ENCODE assay signal across 29 cellular contexts in genomic region chr20:62048821-62049291, GRCh38.
"Had no signal": no experiment of that assay in that cellular context is flagged by ENCODE, and none has a peak within 500 bp of the region (broad histone marks: within the 10 kb centered on the region; RNA-seq: fewer than 3 reads in every experiment).

No MANE protein-coding gene starts in this region.

- H3K27ac ChIP-seq: breast epithelium, colonic mucosa, dorsolateral prefrontal cortex, prostate gland, skin epidermis, suprapubic skin, tibial artery had no signal

- H3K4me1 ChIP-seq: breast epithelium, colonic mucosa, prostate gland, suprapubic skin had no signal

- H3K4me3 Mint-ChIP-seq: activated CD4-positive, alpha-beta memory T cell treated with anti-CD3 and anti-CD28 coated beads, Interleukin-2, amount 10 ng/mL, durations not matched to agents 7 days and 5 days; activated CD4-positive, alpha-beta T cell treated with anti-CD3 and anti-CD28 coated beads, Interleukin-2, amount 10 ng/mL, durations not matched to agents 7 days and 5 days; activated T-cell treated with anti-CD3 and anti-CD28 coated beads, Interleukin-2, amount 50 U/mL, for 24 hours; immature natural killer cell; natural killer cell treated with Interleukin-12 subunit alpha and Interleukin-12 subunit beta and Interleukin-15 and Interleukin-18, amount 100 ng/mL, for 72 hours; stimulated activated memory B cell treated with anti-CD40 and anti-IgM and Interleukin-4, amounts not matched to agents 10 μg/mL and 1 μg/mL and 100 μg/mL, for 72 hours; T-helper 1 cell treated with Interleukin-12 subunit alpha and Interleukin-12 subunit beta and Interleukin-4 antibody, amounts not matched to agents 30 μg/mL and 1 μg/mL, for 36 hours had no signal

- H3K27me3 ChIP-seq: breast epithelium, colonic mucosa, dorsolateral prefrontal cortex, suprapubic skin, tibial artery had no signal

- H3K9me3 ChIP-seq: breast epithelium, colonic mucosa, mucosa of descending colon, prostate gland, suprapubic skin, tibial artery had no signal

- H3K9me3 Mint-ChIP-seq: activated CD4-positive, alpha-beta memory T cell treated with anti-CD3 and anti-CD28 coated beads, Interleukin-2, amount 10 ng/mL, durations not matched to agents 7 days and 5 days; activated CD4-positive, alpha-beta T cell treated with anti-CD3 and anti-CD28 coated beads, Interleukin-2, amount 10 ng/mL, durations not matched to agents 7 days and 5 days; activated naive CD4-positive, alpha-beta T cell treated with anti-CD3 and anti-CD28 coated beads, Interleukin-2, amount 50 U/mL, for 72 hours; activated T-cell treated with anti-CD3 and anti-CD28 coated beads, Interleukin-2, amount 50 U/mL, for 24 hours; immature natural killer cell; natural killer cell treated with Interleukin-12 subunit alpha and Interleukin-12 subunit beta and Interleukin-15 and Interleukin-18, amount 100 ng/mL, for 72 hours; stimulated activated memory B cell treated with anti-CD40 and anti-IgM and Interleukin-4, amounts not matched to agents 10 μg/mL and 1 μg/mL and 100 μg/mL, for 72 hours; T-helper 1 cell treated with Interleukin-12 subunit alpha and Interleukin-12 subunit beta and Interleukin-4 antibody, amounts not matched to agents 30 μg/mL and 1 μg/mL, for 36 hours had no signal

- H3K4me3 ChIP-seq: breast epithelium, colonic mucosa, dorsolateral prefrontal cortex, mucosa of descending colon, prostate gland, skin epidermis, suprapubic skin, tibial artery had no signal

- FAIRE-seq: endothelial cell of umbilical vein had no signal

- H3K36me3 ChIP-seq: breast epithelium, colonic mucosa, prostate gland, tibial artery had no signal

- H3K27ac Mint-ChIP-seq: activated CD4-positive, alpha-beta memory T cell treated with anti-CD3 and anti-CD28 coated beads, Interleukin-2, amount 10 ng/mL, durations not matched to agents 7 days and 5 days; activated CD4-positive, alpha-beta T cell treated with anti-CD3 and anti-CD28 coated beads, Interleukin-2, amount 10 ng/mL, durations not matched to agents 7 days and 5 days; activated T-cell treated with anti-CD3 and anti-CD28 coated beads, Interleukin-2, amount 50 U/mL, for 24 hours; immature natural killer cell; natural killer cell treated with Interleukin-12 subunit alpha and Interleukin-12 subunit beta and Interleukin-15 and Interleukin-18, amount 100 ng/mL, for 72 hours; stimulated activated memory B cell treated with anti-CD40 and anti-IgM and Interleukin-4, amounts not matched to agents 10 μg/mL and 1 μg/mL and 100 μg/mL, for 72 hours; T-helper 1 cell treated with Interleukin-12 subunit alpha and Interleukin-12 subunit beta and Interleukin-4 antibody, amounts not matched to agents 30 μg/mL and 1 μg/mL, for 36 hours had no signal

- DNase-seq: activated CD4-positive, alpha-beta memory T cell treated with anti-CD3 and anti-CD28 coated beads, Interleukin-2, amount 10 ng/mL, durations not matched to agents 7 days and 5 days; activated CD4-positive, alpha-beta T cell treated with anti-CD3 and anti-CD28 coated beads for 1 hour; activated CD4-positive, alpha-beta T cell treated with anti-CD3 and anti-CD28 coated beads, Interleukin-2, amount 10 ng/mL, durations not matched to agents 7 days and 5 days; activated CD8-positive, alpha-beta memory T cell treated with anti-CD3 and anti-CD28 coated beads, Interleukin-2, amount 50 U/mL, for 48 hours; colonic mucosa; effector memory CD4-positive, alpha-beta T cell; foreskin fibroblast; hippocampal formation; immature natural killer cell; mucosa of descending colon; retina; stimulated activated CD4-positive, alpha-beta T cell treated with anti-CD3 and anti-CD28 coated beads, Interleukin-4, amount 100 ng/mL, for 24 hours; SW 1271; T-helper 9 cell; tibial artery had no signal

- ATAC-seq: activated naive CD4-positive, alpha-beta T cell treated with anti-CD3 and anti-CD28 coated beads, Interleukin-2, amount 50 U/mL, for 72 hours; esophagus mucosa; left lobe of liver; mucosa of descending colon; sciatic nerve; stimulated activated memory B cell treated with anti-CD40 and anti-IgM and Interleukin-4, amounts not matched to agents 10 μg/mL and 1 μg/mL and 100 μg/mL, for 72 hours had no signal

- H3K27me3 Mint-ChIP-seq: activated CD4-positive, alpha-beta memory T cell treated with anti-CD3 and anti-CD28 coated beads, Interleukin-2, amount 10 ng/mL, durations not matched to agents 7 days and 5 days; activated CD4-positive, alpha-beta T cell treated with anti-CD3 and anti-CD28 coated beads, Interleukin-2, amount 10 ng/mL, durations not matched to agents 7 days and 5 days; activated T-cell treated with anti-CD3 and anti-CD28 coated beads, Interleukin-2, amount 50 U/mL, for 24 hours; natural killer cell treated with Interleukin-12 subunit alpha and Interleukin-12 subunit beta and Interleukin-15 and Interleukin-18, amount 100 ng/mL, for 72 hours; stimulated activated memory B cell treated with anti-CD40 and anti-IgM and Interleukin-4, amounts not matched to agents 10 μg/mL and 1 μg/mL and 100 μg/mL, for 72 hours had no signal

- H3K36me3 Mint-ChIP-seq: activated naive CD4-positive, alpha-beta T cell treated with anti-CD3 and anti-CD28 coated beads, Interleukin-2, amount 50 U/mL, for 72 hours; immature natural killer cell; natural killer cell treated with Interleukin-12 subunit alpha and Interleukin-12 subunit beta and Interleukin-15 and Interleukin-18, amount 100 ng/mL, for 72 hours had no signal
